Comparison of ENCODE assay signal across 1 cellular context in genomic region chrX:16101581-16101980, GRCh38.
TF ChIP-seq lines count a peak whose summit lies in the region.

No MANE protein-coding gene starts in this region.

TF ChIP-seq in GM23338, 12 proteins besides CTCF, POLR2A, EP300 and RAD21 (continued from another document):
- TF ChIP-seq ZNF462 (CRISPR knock-in tag; IDR thresholded peaks at IDR 0.05) (no peak), NANOG (IDR thresholded peaks at IDR 0.05; ENCODE audit: borderline replicate concordance) (no peak), JUNB (IDR thresholded peaks at IDR 0.05; ENCODE audit: unreplicated experiment) (no peak), REST (IDR thresholded peaks at IDR 0.05; ENCODE audit: unreplicated experiment) (no peak), EZH2 (IDR thresholded peaks at IDR 0.05; ENCODE audit: low read depth, unreplicated experiment) (no peak), ETS1 (IDR thresholded peaks at IDR 0.05) (no peak), EZH2phosphoT487 (IDR thresholded peaks at IDR 0.05; ENCODE audit: unreplicated experiment) (no peak), CREB1 (CRISPR knock-in tag; IDR thresholded peaks at IDR 0.05; ENCODE audit: low read depth) (no peak), STAT1 (IDR thresholded peaks at IDR 0.05; ENCODE audit: unreplicated experiment) (no peak), ZNF114 (CRISPR knock-in tag; IDR thresholded peaks at IDR 0.05) (no peak), ZNF331 (CRISPR knock-in tag; IDR thresholded peaks at IDR 0.05; ENCODE audit: low read depth) (no peak)
